ENCODE assay signal across 1 cellular context in the genomic region with DNA sequence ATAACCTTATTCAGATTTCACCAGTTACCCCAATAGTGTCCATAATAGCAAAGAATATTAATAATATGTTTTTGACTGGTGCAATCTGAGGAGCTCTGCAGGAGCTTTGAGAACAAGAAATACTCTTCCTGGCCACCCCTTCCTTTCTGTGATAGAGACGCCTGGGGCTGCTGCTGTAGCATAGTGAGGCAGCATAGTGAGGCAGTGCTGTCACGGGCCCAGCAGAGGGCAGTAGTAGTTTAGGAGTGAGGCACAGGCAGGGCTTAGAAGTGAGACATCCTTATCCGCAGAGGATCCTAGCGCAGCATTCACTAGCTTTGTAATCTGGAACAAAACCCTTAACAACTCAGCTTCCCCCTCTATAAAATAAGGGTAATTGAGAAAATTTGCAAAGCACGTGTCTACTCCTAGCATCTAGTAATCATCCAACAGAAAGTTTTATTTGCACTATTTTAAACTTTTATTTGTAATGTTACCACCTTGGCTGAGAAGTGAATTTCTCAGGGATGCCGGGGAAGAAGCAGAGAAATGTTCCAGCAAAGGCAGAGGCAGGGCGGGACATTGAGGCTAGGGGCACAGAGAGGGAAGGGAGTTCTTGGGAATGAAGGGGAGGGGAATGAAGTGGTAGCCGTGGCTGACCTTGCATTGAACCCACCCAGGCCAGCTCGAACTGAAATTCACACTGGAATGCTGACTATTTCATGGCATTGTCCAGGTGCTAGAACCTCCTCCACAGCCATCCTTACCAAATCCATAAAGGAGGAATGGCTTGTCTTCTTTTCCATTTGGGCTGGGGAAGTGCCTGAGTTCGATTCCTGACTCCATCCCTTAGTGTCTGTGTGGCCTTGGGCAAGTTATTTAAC.
TF ChIP-seq lines count a peak whose summit lies in the region.

No MANE protein-coding gene starts in this region.

TF ChIP-seq in Ishikawa, 13 proteins besides CTCF, POLR2A, EP300 and RAD21 (continued from another document):
- TF ChIP-seq REST (IDR thresholded peaks at IDR 0.05; ENCODE audit: low read depth) (no peak), YY1 (IDR thresholded peaks at IDR 0.05; ENCODE audit: low read depth) (no peak), MAX (IDR thresholded peaks at IDR 0.05) (no peak), TCF12 (IDR thresholded peaks at IDR 0.05; ENCODE audit: low read depth) (no peak), ZBTB7A (IDR thresholded peaks at IDR 0.05; ENCODE audit: low read depth) (no peak)
